11 cellular contexts compared by ENCODE assay signal in genomic region chr7:11082552-11083213, GRCh38.
A peak's percentile ranks its signal among the peaks of the same experiment; 100 is the strongest.
DNase-seq lines count a peak whose midpoint lies in the region; FAIRE-seq and TF ChIP-seq lines count a peak whose summit lies in the region.
"Had no signal": no experiment of that assay in that cellular context is flagged by ENCODE, and none has a peak within 500 bp of the region (broad histone marks: within the 10 kb centered on the region; RNA-seq: fewer than 3 reads in every experiment).

No MANE protein-coding gene starts in this region.

- no peak for FAIRE-seq in bronchial epithelial cell (lab: Jason Lieb, UNC)
- FAIRE-seq: GM18507 had no signal

- H3K27me3 Mint-ChIP-seq in nephron (ENCODE audit: low read depth): no peaks in the 10 kb centered on the region
- H3K27me3 Mint-ChIP-seq: T-helper 17 cell had no signal

- no peaks in the 10 kb centered on the region for H3K9me3 Mint-ChIP-seq in nephron
- H3K9me3 Mint-ChIP-seq: natural killer cell had no signal

- H3K4me1 Mint-ChIP-seq in nephron: no peaks in the 10 kb centered on the region

- H3K4me3 ChIP-seq in bronchial epithelial cell (ENCODE audit: low read depth, low read length): no peak overlapping the region

- H3K27me3 ChIP-seq in bronchial epithelial cell (ENCODE audit: control insufficient read depth, insufficient read depth, low read length): no peaks in the 10 kb centered on the region

- DNase-seq in EH (ENCODE audit: low read depth) (peak; percentile 27), KBM-7 (peak; percentile 20), bronchial epithelial cell (ENCODE audit: low read depth) (peak; percentile 35), HuH-7.5 (ENCODE audit: low spot score) (no peak), caudate nucleus (lab: John Stamatoyannopoulos, UW) (no peak), GM10266 (ENCODE audit: extremely low spot score) (no peak)
- DNase-seq: natural killer cell, NCI-H1694, T-helper 17 cell had no signal

- no peaks in the 10 kb centered on the region for H3K36me3 ChIP-seq in bronchial epithelial cell (ENCODE audit: control insufficient read depth, insufficient read depth, low read length)

- peak overlapping the region in 2 of 3 experiments; percentile 24 to 37 for H3K27ac Mint-ChIP-seq in nephron
- H3K27ac Mint-ChIP-seq: natural killer cell, T-helper 17 cell had no signal

- H3K27ac ChIP-seq in caudate nucleus (ENCODE audit: low read depth, low read length): no peak overlapping the region

- H3K4me3 Mint-ChIP-seq in nephron: no peak overlapping the region
- H3K4me3 Mint-ChIP-seq: natural killer cell, T-helper 17 cell had no signal

- in situ Hi-C loops in KBM-7 (cut with MboI; ENCODE audit: low pct_unique_long_range_greater_than_20kb, low sequenced_read_pairs): no loop called here

- TF ChIP-seq CTCF in bronchial epithelial cell (IDR thresholded peaks at IDR 0.05; ENCODE audit: insufficient read depth, low read length, severe bottlenecking) (no peak), nephron (IDR thresholded peaks at IDR 0.05; ENCODE audit: unreplicated experiment in 3 of 3) (no peak), GM10266 (IDR thresholded peaks at IDR 0.05; ENCODE audit: control insufficient read depth, insufficient read depth, low read depth, missing control alignments) (no peak)

- H3K36me3 Mint-ChIP-seq in nephron (ENCODE audit: low read depth): peaks cover 31% of the 10 kb centered on the region
- H3K36me3 Mint-ChIP-seq: natural killer cell had no signal

Comparison
In these comparisons a context has a peak if more than half of its experiments do, and no peak if none do; other contexts are left out.
1. DNase-seq: peak in EH (single experiment), KBM-7 (single experiment) and bronchial epithelial cell (single experiment); none in HuH-7.5 (single experiment), caudate nucleus (0 of 61) and GM10266 (single experiment).